12 cellular contexts compared by ENCODE assay signal in the genomic region with DNA sequence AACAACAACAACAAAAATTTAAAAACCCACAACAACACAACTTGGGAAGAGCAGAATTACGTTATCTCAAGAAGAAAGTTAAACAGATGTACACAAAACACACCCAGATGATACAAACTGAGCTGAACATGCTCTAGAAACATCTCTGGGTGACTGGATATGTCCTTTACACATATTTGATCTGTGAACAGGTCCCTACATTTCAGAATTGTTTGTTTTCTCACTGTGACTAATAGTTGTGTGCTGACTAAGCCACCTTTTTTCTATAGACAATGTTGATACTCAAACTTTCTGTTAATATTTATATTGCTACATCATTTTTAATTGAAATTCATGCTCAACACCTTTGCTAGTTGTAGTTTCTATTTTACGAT. TPM values are rescaled to one million over a fixed set of nuclear protein-coding genes. Genes with fewer than 3 reads are reported as not detected.
DNase-seq lines count a peak whose midpoint lies in the region; ATAC-seq, FAIRE-seq and TF ChIP-seq lines count a peak whose summit lies in the region.
"Had no signal": no experiment of that assay in that cellular context is flagged by ENCODE, and none has a peak within 500 bp of the region (broad histone marks: within the 10 kb centered on the region; RNA-seq: fewer than 3 reads in every experiment).

No MANE protein-coding gene starts in this region.

- H3K36me3 ChIP-seq in ACC112 (ENCODE audit: insufficient read depth, low read length): no peaks in the 10 kb centered on the region
- no peaks in the 10 kb centered on the region for H3K36me3 ChIP-seq in astrocyte (ENCODE audit: insufficient read depth, low read length)
- no peaks in the 10 kb centered on the region for H3K36me3 ChIP-seq in lower lobe of right lung
- H3K36me3 ChIP-seq: uterus had no signal

- H4K20me1 ChIP-seq in astrocyte (ENCODE audit: insufficient read depth, low read length): no peaks in the 10 kb centered on the region

- DNase-seq in HT-29 (ENCODE audit: low spot score): peak; percentile 33
- no peak for DNase-seq in astrocyte (ENCODE audit: low read depth)
- DNase-seq in lower lobe of right lung: no peak
- no peak for DNase-seq in GOT3 (lab: John Stamatoyannopoulos, UW)
- DNase-seq in D341Med (ENCODE audit: low spot score): no peak
- DNase-seq: aorta, hippocampal formation had no signal

- no peaks in the 10 kb centered on the region for H3K27me3 Mint-ChIP-seq in astrocyte (ENCODE audit: low read depth, unreplicated experiment)

- peaks cover 10% of the 10 kb centered on the region for H3K4me1 ChIP-seq in ACC112 (ENCODE audit: control insufficient read depth, insufficient read depth, low read length, unreplicated experiment)
- peaks cover 12% of the 10 kb centered on the region for H3K4me1 ChIP-seq in astrocyte (ENCODE audit: insufficient read depth, low read length)
- H3K4me1 ChIP-seq in lower lobe of right lung: peaks cover 37% of the 10 kb centered on the region

- peaks cover 27% of the 10 kb centered on the region for H3K4me1 Mint-ChIP-seq in astrocyte (ENCODE audit: low read depth, unreplicated experiment)

- H3K9ac ChIP-seq in astrocyte (ENCODE audit: low read length): no peak overlapping the region

- no peak overlapping the region for H2AFZ ChIP-seq in ACC112 (ENCODE audit: low read length, unreplicated experiment)
- H2AFZ ChIP-seq in astrocyte (ENCODE audit: low read depth, low read length): no peak overlapping the region

- H3K79me2 ChIP-seq in ACC112 (ENCODE audit: control insufficient read depth, insufficient read depth, low read length, unreplicated experiment): no peaks in the 10 kb centered on the region
- no peaks in the 10 kb centered on the region for H3K79me2 ChIP-seq in astrocyte (ENCODE audit: insufficient read depth, low read length)

- H3K27ac ChIP-seq in ACC112 (ENCODE audit: low read depth, low read length) (no peak overlapping the region), astrocyte (ENCODE audit: low read depth, low read length) (no peak overlapping the region), lower lobe of right lung (peak overlapping the region; percentile 94)
- H3K27ac ChIP-seq: uterus had no signal

- H3K36me3 Mint-ChIP-seq in astrocyte (ENCODE audit: low read depth, unreplicated experiment): no peaks in the 10 kb centered on the region

- ATAC-seq in lower lobe of right lung (no peak), GM21786 (IDR thresholded peaks at IDR 0.05; ENCODE audit: unreplicated experiment) (no peak), HG03354 (IDR thresholded peaks at IDR 0.05; ENCODE audit: poor library complexity, severe bottlenecking, unreplicated experiment) (no peak)

- no peak for FAIRE-seq in astrocyte (lab: Jason Lieb, UNC)

- no peaks in the 10 kb centered on the region for H3K9me3 Mint-ChIP-seq in astrocyte (ENCODE audit: unreplicated experiment)

- TF ChIP-seq CTCF in astrocyte (IDR thresholded peaks at IDR 0.05; ENCODE audit: insufficient read depth, low read depth, low read length): no peak
- TF ChIP-seq CTCF in lower lobe of right lung (IDR thresholded peaks at IDR 0.05): no peak

- H3K4me3 ChIP-seq in ACC112 (ENCODE audit: low read depth, low read length) (peak overlapping the region; percentile 78; the same call in 1 of the 2 replicates), astrocyte (ENCODE audit: insufficient read depth, low read depth, low read length) (no peak overlapping the region), lower lobe of right lung (peak overlapping the region; percentile 91)

- peak overlapping the region; percentile 19 for H3K27ac Mint-ChIP-seq in astrocyte (ENCODE audit: unreplicated experiment)

- intact Hi-C loops in lower lobe of right lung (cut with DNase I): no loop called here

- H3K9me3 ChIP-seq in astrocyte (ENCODE audit: insufficient read depth, low read depth, low read length) (no peaks in the 10 kb centered on the region), lower lobe of right lung (no peaks in the 10 kb centered on the region)
- H3K9me3 ChIP-seq: uterus had no signal

- H3K4me2 ChIP-seq in astrocyte (ENCODE audit: low read length): peak overlapping the region; percentile 97

- H3K27me3 ChIP-seq in ACC112 (ENCODE audit: insufficient read depth, low read length) (no peaks in the 10 kb centered on the region), astrocyte (ENCODE audit: insufficient read depth, low read length) (peaks cover 27% of the 10 kb centered on the region), lower lobe of right lung (ENCODE audit: low read depth) (no peaks in the 10 kb centered on the region)

- peak overlapping the region; percentile 88 for H3K4me3 Mint-ChIP-seq in astrocyte (ENCODE audit: unreplicated experiment)

RNA-seq across cellular contexts. Expression of a gene that starts 1.0 kb away (rescaled TPM):
- 128 and 154 TPM in 2 replicates for total RNA-seq in HT-29 (2014; rRNA removed; shearing (Covaris generic))
- total RNA-seq in astrocyte (53.7 and 68.6 TPM in 2 replicates), lower lobe of right lung (162 TPM)

RNA-seq across cellular contexts. Expression of a gene that starts 16.8 kb away (rescaled TPM):
- 121 and 139 TPM in 2 replicates for total RNA-seq in HT-29 (2014; rRNA removed; shearing (Covaris generic))
- total RNA-seq in astrocyte (9.5 TPM in 2 replicates), lower lobe of right lung (63.2 TPM)

RNA-seq across cellular contexts. Expression of a gene that starts 23.8 kb away (rescaled TPM):
- total RNA-seq in HT-29 (2014; rRNA removed; shearing (Covaris generic)): 78.4 and 79.3 TPM in 2 replicates
- total RNA-seq in astrocyte (61.3 and 70.1 TPM in 2 replicates), lower lobe of right lung (81.8 TPM)

RNA-seq across cellular contexts. Expression of a gene that starts 47.7 kb away (rescaled TPM):
- total RNA-seq in HT-29 (2014; rRNA removed; shearing (Covaris generic)): 0.58 and 0.86 TPM in 2 replicates
- total RNA-seq in astrocyte: 0.19 and 0.25 TPM in 2 replicates
- total RNA-seq in lower lobe of right lung: 63.7 TPM
- total RNA-seq: RPMI7951 had no signal
